In genomic region chr11:47216141-47216798, GRCh38 we compare ENCODE assay signal across 8 cellular contexts. TPM values are rescaled to one million over a fixed set of nuclear protein-coding genes. Genes with fewer than 3 reads are reported as not detected.
DNase-seq lines count a peak whose midpoint lies in the region; ATAC-seq and TF ChIP-seq lines count a peak whose summit lies in the region.

No MANE protein-coding gene starts in this region.

- H3K36me3 ChIP-seq in mucosa of stomach (ENCODE audit: control insufficient read depth, insufficient read depth, low read length) = no peaks in the 10 kb centered on the region

- H3K9ac ChIP-seq in mucosa of stomach (ENCODE audit: low read length) = peak overlapping the region; percentile 86

- peak overlapping the region in 57 of 59 donors; percentile 4 to 100 (median 98) for H3K27ac ChIP-seq in dorsolateral prefrontal cortex

- DNase-seq in AG08395 (ENCODE audit: low spot score) (peak; percentile 86), Kasumi-1 (lab: John Stamatoyannopoulos, UW) (peak; percentile 42 to 45), dorsolateral prefrontal cortex (peak in 5 of 10 donors; percentile 28 to 66 (median 41))
- peak; percentile 46 to 58 for DNase-seq in activated CD4-positive, alpha-beta T cell treated with anti-CD3 and anti-CD28 coated beads for 24 hours (ENCODE audit: low read depth in 2 of 2)
- DNase-seq in stimulated activated CD8-positive, alpha-beta memory T cell treated with anti-CD3 and anti-CD28 coated beads, Interleukin-4, amount 100 ng/mL, for 48 hours = peak; percentile 77

- TF ChIP-seq CTCF in dorsolateral prefrontal cortex (IDR thresholded peaks at IDR 0.05 in 54 of 56, conservative IDR thresholded peaks at IDR 0.05 in 2 of 56; ENCODE audit: low read depth in 1 of 56, partially characterized antibody in 56 of 56) = no peak

- H3K4me3 ChIP-seq in dorsolateral prefrontal cortex (peak overlapping the region; percentile 0 to 92 (median 74)), mucosa of stomach (ENCODE audit: low read length) (peak overlapping the region; percentile 5)

- intact Hi-C loops in dorsolateral prefrontal cortex (cut with DNase I) = no loop called here

- peak; percentile 23 for ATAC-seq in GM18511 (IDR thresholded peaks at IDR 0.05; ENCODE audit: unreplicated experiment)
- no peak for ATAC-seq in HG03025 (IDR thresholded peaks at IDR 0.05; ENCODE audit: low FRiP score, unreplicated experiment)

- H3K27me3 ChIP-seq in dorsolateral prefrontal cortex (no peaks in the 10 kb centered on the region), mucosa of stomach (ENCODE audit: control insufficient read depth, insufficient read depth, low read length) (no peaks in the 10 kb centered on the region)

- no peaks in the 10 kb centered on the region for H3K9me3 ChIP-seq in mucosa of stomach (ENCODE audit: control insufficient read depth, low read length)

- peaks cover 12% of the 10 kb centered on the region for H3K4me1 ChIP-seq in mucosa of stomach (ENCODE audit: control insufficient read depth, insufficient read depth, low read length)

RNA-seq across cellular contexts. Expression of gene DDB2, which starts 1.5 kb away (rescaled TPM):
- total RNA-seq in dorsolateral prefrontal cortex = 10 to 100 TPM in 118 of 120 experiments, 1 to 10 TPM in 2; 7.0 to 40.6 (median 19.7) TPM

RNA-seq across cellular contexts. Expression of gene PACSIN3, which starts 30.0 kb away (rescaled TPM):
- 10 to 100 TPM in 117 of 120 experiments, 1 to 10 TPM in 3; 7.7 to 54.9 (median 21.5) TPM for total RNA-seq in dorsolateral prefrontal cortex

RNA-seq across cellular contexts. Expression of gene ACP2, which starts 32.3 kb away (rescaled TPM):
- total RNA-seq in dorsolateral prefrontal cortex = 10 to 100 TPM; 23.3 to 58.3 (median 37.1) TPM

RNA-seq across cellular contexts. Expression of gene ARFGAP2, which starts 39.6 kb away (rescaled TPM):
- 100 to 1,000 TPM in 110 of 120 experiments, 10 to 100 TPM in 10; 84.8 to 149 (median 114) TPM for total RNA-seq in dorsolateral prefrontal cortex

RNA-seq across cellular contexts. Expression of gene NR1H3, which starts 41.5 kb away (rescaled TPM):
- total RNA-seq in dorsolateral prefrontal cortex = 10 to 100 TPM; 12.9 to 37.0 (median 21.7) TPM
